10 cellular contexts compared by ENCODE assay signal in genomic region chr9:126788046-126788445, GRCh38.
"Had no signal": no experiment of that assay in that cellular context is flagged by ENCODE, and none has a peak within 500 bp of the region (broad histone marks: within the 10 kb centered on the region; RNA-seq: fewer than 3 reads in every experiment).

No MANE protein-coding gene starts in this region.

- H3K9me3 ChIP-seq: lower lobe of right lung, thoracic aorta had no signal

- H3K4me1 ChIP-seq: lower lobe of right lung had no signal

- ATAC-seq: left cardiac atrium; lower lobe of right lung; stimulated activated naive CD8-positive, alpha-beta T cell treated with anti-CD3 and anti-CD28 coated beads, Interleukin-15, amount 100 ng/mL, for 72 hours had no signal

- H3K27ac ChIP-seq: lower lobe of right lung, thoracic aorta had no signal

- DNase-seq: activated CD4-positive, CD25-positive, alpha-beta regulatory T cell treated with anti-CD3 and anti-CD28 coated beads, Interleukin-2, amount 50 U/mL, for 72 hours; activated effector memory CD4-positive, alpha-beta T cell treated with anti-CD3 and anti-CD28 coated beads, Interleukin-2, amount 50 U/mL, for 16 hours; activated T-cell treated with anti-CD3 and anti-CD28 coated beads, Interleukin-2, amount 50 U/mL, for 4 hours; glutamatergic neuron; left cardiac atrium; naive B cell; stimulated activated naive CD8-positive, alpha-beta T cell treated with anti-CD3 and anti-CD28 coated beads, Interleukin-15, amount 100 ng/mL, for 72 hours; T-helper 9 cell had no signal

- H3K4me3 ChIP-seq: lower lobe of right lung, thoracic aorta had no signal

- H3K36me3 ChIP-seq: lower lobe of right lung, thoracic aorta had no signal
